In the genomic region with DNA sequence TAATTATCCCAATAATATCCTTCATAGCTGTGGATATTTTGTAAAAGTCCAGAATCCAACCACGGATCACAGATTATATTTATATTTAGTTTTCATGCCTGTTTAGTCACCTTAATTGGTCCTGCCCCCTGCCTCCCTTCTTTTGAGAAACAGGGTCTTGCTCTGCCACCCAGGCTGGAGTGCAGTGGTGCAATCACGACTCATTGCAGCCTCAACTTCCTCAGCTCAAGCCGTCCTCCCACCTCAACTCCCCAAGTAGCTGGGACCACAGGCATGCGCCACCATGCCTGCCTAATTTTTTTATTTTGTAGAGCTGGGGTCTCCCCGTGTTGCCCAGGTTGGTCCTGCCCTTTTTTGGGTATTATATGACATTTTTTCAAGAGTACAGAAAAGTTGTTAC, we compare ENCODE assay signal across 15 cellular contexts.
"Had no signal": no experiment of that assay in that cellular context is flagged by ENCODE, and none has a peak within 500 bp of the region (broad histone marks: within the 10 kb centered on the region; RNA-seq: fewer than 3 reads in every experiment).

No MANE protein-coding gene starts in this region.

- FAIRE-seq: islet of Langerhans, TTC549 had no signal

- DNase-seq: activated CD4-positive, alpha-beta T cell treated with anti-CD3 and anti-CD28 coated beads, Interleukin-2, amount 10 ng/mL, durations not matched to agents 7 days and 5 days; activated CD4-positive, CD25-positive, alpha-beta regulatory T cell; activated CD8-positive, alpha-beta memory T cell treated with anti-CD3 and anti-CD28 coated beads, Interleukin-2, amount 50 U/mL, for 48 hours; aorta; dorsolateral prefrontal cortex; endodermal cell; left colon; lower lobe of right lung; midbrain; stimulated activated CD4-positive, alpha-beta T cell treated with anti-CD3 and anti-CD28 coated beads, Interleukin-4, amount 100 ng/mL, for 24 hours; stimulated activated naive CD4-positive, alpha-beta T cell; tibial artery; uterus had no signal
